24 cellular contexts compared by ENCODE assay signal in genomic region chr5:151231359-151231758, GRCh38. TPM values are rescaled to one million over a fixed set of nuclear protein-coding genes. Genes with fewer than 3 reads are reported as not detected.
DNase-seq lines count a peak whose midpoint lies in the region; ATAC-seq, FAIRE-seq and TF ChIP-seq lines count a peak whose summit lies in the region.
"Had no signal": no experiment of that assay in that cellular context is flagged by ENCODE, and none has a peak within 500 bp of the region (broad histone marks: within the 10 kb centered on the region; RNA-seq: fewer than 3 reads in every experiment).

No MANE protein-coding gene starts in this region.

- TF ChIP-seq CTCF in SU-DHL-6 (IDR thresholded peaks at IDR 0.05; ENCODE audit: insufficient read depth, low read length, poor library complexity, severe bottlenecking), result no peak

- H2BK12ac ChIP-seq in trophoblast cell (ENCODE audit: low read length), result no peak overlapping the region

- H4K12ac ChIP-seq in trophoblast cell (ENCODE audit: low read depth, low read length), result no peak overlapping the region

- ATAC-seq in GM21576 (IDR thresholded peaks at IDR 0.05; ENCODE audit: unreplicated experiment), result no peak
- ATAC-seq: GM12878, K562 had no signal

- no peaks in the 10 kb centered on the region for H3K79me2 ChIP-seq in SU-DHL-6 (ENCODE audit: insufficient read depth, low read length)
- no peaks in the 10 kb centered on the region for H3K79me2 ChIP-seq in trophoblast cell (ENCODE audit: control insufficient read depth, insufficient read depth, low read length, poor library complexity)

- H3K27ac ChIP-seq in SU-DHL-6 (ENCODE audit: low read depth, low read length) (peak overlapping the region; percentile 99), trophoblast cell (ENCODE audit: low read depth, low read length) (no peak overlapping the region)
- H3K27ac ChIP-seq: GM23248 had no signal

- no peak overlapping the region for H2AK5ac ChIP-seq in trophoblast cell (ENCODE audit: low read length)

- peak; percentile 57 for FAIRE-seq in GM12891 (lab: Jason Lieb, UNC)
- FAIRE-seq: A204.1, GM12878, GM19239, H54, HTR-8/SVneo, K562 had no signal

- H3K4me3 ChIP-seq in SU-DHL-6 (ENCODE audit: insufficient read depth, low read length, poor library complexity, severe bottlenecking), result no peak overlapping the region
- no peak overlapping the region for H3K4me3 ChIP-seq in trophoblast cell (ENCODE audit: low read depth, low read length)
- H3K4me3 ChIP-seq: GM12878, GM23248, K562 had no signal

- H3K4ac ChIP-seq in trophoblast cell (ENCODE audit: low read depth, low read length), result no peak overlapping the region

- no peak overlapping the region for H4K91ac ChIP-seq in trophoblast cell (ENCODE audit: low read depth, low read length)

- no peak overlapping the region for H3K23ac ChIP-seq in trophoblast cell (ENCODE audit: low read length)

- H3K36me3 ChIP-seq in SU-DHL-6 (ENCODE audit: low read length) (no peaks in the 10 kb centered on the region), trophoblast cell (ENCODE audit: control insufficient read depth in 1 of 2, insufficient read depth in 2 of 2, low read length in 2 of 2) (no peaks in the 10 kb centered on the region)

- H3K4me2 ChIP-seq in SU-DHL-6 (ENCODE audit: low read depth, low read length, poor library complexity, severe bottlenecking) (peak overlapping the region; percentile 5), trophoblast cell (ENCODE audit: low read length) (no peak overlapping the region)

- H3K18ac ChIP-seq in trophoblast cell (ENCODE audit: low read length), result no peak overlapping the region

- no peaks in the 10 kb centered on the region for H3K9me3 ChIP-seq in SU-DHL-6 (ENCODE audit: insufficient read depth, low read length)
- no peaks in the 10 kb centered on the region for H3K9me3 ChIP-seq in trophoblast cell (ENCODE audit: insufficient read depth, low read depth, low read length)

- H2AFZ ChIP-seq in SU-DHL-6 (ENCODE audit: low read depth, low read length, severe bottlenecking) (no peak overlapping the region), trophoblast cell (ENCODE audit: insufficient read depth, low read length, poor library complexity) (no peak overlapping the region)
- H2AFZ ChIP-seq: GM23248 had no signal

- H2BK120ac ChIP-seq in trophoblast cell (ENCODE audit: insufficient read depth, low read length, poor library complexity), result no peak overlapping the region

- H3K4me1 ChIP-seq in trophoblast cell (ENCODE audit: control insufficient read depth in 1 of 2, insufficient read depth in 2 of 2, low read length in 2 of 2), result no peaks in the 10 kb centered on the region

- peaks cover 67% of the 10 kb centered on the region for H3F3A ChIP-seq in SU-DHL-6 (ENCODE audit: insufficient read depth)

- no peaks in the 10 kb centered on the region for H3K79me1 ChIP-seq in trophoblast cell (ENCODE audit: low read length)

- no peaks in the 10 kb centered on the region for H4K20me1 ChIP-seq in SU-DHL-6 (ENCODE audit: low read depth, low read length)

- H3K27me3 ChIP-seq in SU-DHL-6 (ENCODE audit: low read length) (no peaks in the 10 kb centered on the region), trophoblast cell (ENCODE audit: insufficient read depth, low read length) (no peaks in the 10 kb centered on the region)

- no peak overlapping the region for H4K8ac ChIP-seq in trophoblast cell (ENCODE audit: low read depth, low read length)

- TF ChIP-seq POLR2A in GM12891 (IDR thresholded peaks at IDR 0.05; ENCODE audit: low read depth, low read length), result no peak

- DNase-seq in GM12891 (ENCODE audit: insufficient read length, low spot score) (no peak), trophoblast cell (peak; percentile 41 to 86), globus pallidus (ENCODE audit: low spot score) (no peak), NCI-H1930 (lab: John Stamatoyannopoulos, UW) (no peak)
- DNase-seq: AML-193; C1 segment of cervical spinal cord; CD4-positive, CD25-positive, alpha-beta regulatory T cell; CD8-positive, alpha-beta memory T cell; COR-L47; DMS 273 treated with DMSO at 0.1 percent for 48 hours; DMS53; DND-41; EL; GM23248; HCEC 1CT; IMR-90 had no signal

- H3K9me2 ChIP-seq in SU-DHL-6 (replicated peaks; ENCODE audit: insufficient read depth, low read length), result no peaks in the 10 kb centered on the region

- H2BK5ac ChIP-seq in trophoblast cell (ENCODE audit: low read depth, low read length, poor library complexity), result no peak overlapping the region

- H3K9ac ChIP-seq in SU-DHL-6 (ENCODE audit: low read length), result peak overlapping the region; percentile 24; the same call in 1 of the 2 replicates
- no peak overlapping the region for H3K9ac ChIP-seq in trophoblast cell (ENCODE audit: low read length)
- H3K9ac ChIP-seq: GM23248 had no signal

- H3K14ac ChIP-seq in trophoblast cell (ENCODE audit: low read length), result no peak overlapping the region

TF ChIP-seq in GM12891, 5 proteins besides CTCF, POLR2A, EP300 and RAD21:
- TF ChIP-seq POLR2AphosphoS5 (IDR thresholded peaks at IDR 0.05; ENCODE audit: low read depth, low read length), result no peak
- TF ChIP-seq TAF1 (IDR thresholded peaks at IDR 0.05; ENCODE audit: low read depth, low read length), result no peak
- no peak for TF ChIP-seq PAX5 (IDR thresholded peaks at IDR 0.05; ENCODE audit: insufficient read depth, low read length, severe bottlenecking)
- TF ChIP-seq SPI1 (IDR thresholded peaks at IDR 0.05; ENCODE audit: low read depth, low read length), result no peak
- TF ChIP-seq POU2F2 (IDR thresholded peaks at IDR 0.05; ENCODE audit: low read depth, low read length), result no peak

RNA-seq across cellular contexts. Expression of gene CCDC69, which starts 7.5 kb away (rescaled TPM):
- polyA plus RNA-seq in GM12891 (2012; ENCODE audit: low read depth, missing spikeins), result 37.1 TPM
- polyA plus RNA-seq in trophoblast cell (2013), result 9.9 and 10.2 TPM in 2 replicates

RNA-seq across cellular contexts. Expression of gene GM2A, which starts 21.6 kb away (rescaled TPM):
- 67.3 TPM for polyA plus RNA-seq in GM12891 (2012; ENCODE audit: low read depth, missing spikeins)
- 103 and 109 TPM in 2 replicates for polyA plus RNA-seq in trophoblast cell (2013)

Comparison
In these comparisons a context has a peak if more than half of its experiments do, and no peak if none do; other contexts are left out.
1. DNase-seq: peak in trophoblast cell (2 of 2); none in GM12891 (single experiment), globus pallidus (single experiment) and NCI-H1930 (0 of 2).